Comparison of ENCODE assay signal across 18 cellular contexts in the genomic region with DNA sequence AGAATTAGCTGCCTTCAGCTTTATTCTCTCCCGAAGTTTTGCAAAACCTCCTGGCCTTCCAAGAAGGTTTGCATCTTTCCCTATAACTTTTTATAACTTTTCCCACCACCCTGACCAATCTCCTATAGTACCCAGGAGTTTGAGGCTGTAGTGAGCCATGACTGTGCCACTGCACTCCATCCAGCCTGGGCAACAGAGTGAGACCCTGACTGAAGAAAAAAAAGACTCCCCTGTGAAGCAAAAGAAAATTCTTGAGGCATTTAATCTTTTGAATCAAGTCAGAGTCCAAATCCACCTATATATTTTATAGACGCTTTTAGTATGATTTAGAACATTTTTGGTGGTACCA. TPM values are rescaled to one million over a fixed set of nuclear protein-coding genes. Genes with fewer than 3 reads are reported as not detected.
DNase-seq lines count a peak whose midpoint lies in the region; ATAC-seq, FAIRE-seq and TF ChIP-seq lines count a peak whose summit lies in the region.
"Had no signal": no experiment of that assay in that cellular context is flagged by ENCODE, and none has a peak within 500 bp of the region (broad histone marks: within the 10 kb centered on the region; RNA-seq: fewer than 3 reads in every experiment).

No MANE protein-coding gene starts in this region.

- 0 out of 2 replicates have a peak, but pooled peaks cover 8% of the 10 kb centered on the region for H3K79me2 ChIP-seq in PC-9 (ENCODE audit: low read depth)

- H3K9me3 ChIP-seq in A549 (no peaks in the 10 kb centered on the region), PC-9 (ENCODE audit: insufficient read depth, low read depth) (0 out of 2 replicates have a peak, but pooled peaks cover 3% of the 10 kb centered on the region)

- TF ChIP-seq CTCF in A549 (IDR thresholded peaks at IDR 0.05), result no peak
- no peak for TF ChIP-seq CTCF in PC-9 (conservative IDR thresholded peaks at IDR 0.05)
- no peak for TF ChIP-seq CTCF in nephron progenitor cell (IDR thresholded peaks at IDR 0.05)

- H3K9me3 Mint-ChIP-seq in nephron progenitor cell, result peaks cover 22% of the 10 kb centered on the region
- peaks cover 8% of the 10 kb centered on the region for H3K9me3 Mint-ChIP-seq in activated CD4-positive, alpha-beta T cell treated with anti-CD3 and anti-CD28 coated beads, Interleukin-2, amount 10 ng/mL, durations not matched to agents 7 days and 5 days

- ATAC-seq in A549, result no peak; a peak in 1 of 6 replicates
- ATAC-seq in left colon, result peak; percentile 3
- no peak for ATAC-seq in GM18909 (IDR thresholded peaks at IDR 0.05; ENCODE audit: poor library complexity, unreplicated experiment)
- ATAC-seq: CD8-positive, alpha-beta T cell had no signal

- BruUV-seq in PC-9 (replicated peaks; lab: Mats Ljungman, UMichigan), result no TSS peak

- no peaks in the 10 kb centered on the region for H3K27me3 ChIP-seq in PC-9 (ENCODE audit: insufficient read depth, low read depth)
- H3K27me3 ChIP-seq: BLaER1 had no signal

- peaks cover 18% of the 10 kb centered on the region for H3K36me3 Mint-ChIP-seq in nephron progenitor cell (ENCODE audit: low read depth)
- peaks cover 10% of the 10 kb centered on the region for H3K36me3 Mint-ChIP-seq in activated CD4-positive, alpha-beta T cell treated with anti-CD3 and anti-CD28 coated beads, Interleukin-2, amount 10 ng/mL, durations not matched to agents 7 days and 5 days (ENCODE audit: low read depth)

- H3K4me2 ChIP-seq in A549 (0 out of 3 replicates have a peak overlapping the region, but pooled peaks have one; percentile 8), PC-9 (peak overlapping the region; percentile 73)
- H3K4me2 ChIP-seq: BLaER1 had no signal

- FAIRE-seq in A549 (lab: Jason Lieb, UNC), result no peak
- FAIRE-seq: A204.1 had no signal

- H2AFZ ChIP-seq in PC-9, result no peak overlapping the region

- H4K20me1 ChIP-seq in PC-9 (ENCODE audit: insufficient read depth), result no peaks in the 10 kb centered on the region

- H3K36me3 ChIP-seq in PC-9 (ENCODE audit: low read depth), result no peaks in the 10 kb centered on the region

- TF ChIP-seq POLR2A in A549 (IDR thresholded peaks at IDR 0.05; ENCODE audit: low read length), result no peak

- no peaks in the 10 kb centered on the region for H3F3A ChIP-seq in PC-9 (ENCODE audit: insufficient read depth, low read depth)

- TF ChIP-seq EP300 in A549 (IDR thresholded peaks at IDR 0.05), result no peak

- DNase-seq in A549 (ENCODE audit: low read depth in 1 of 2, low spot score in 1 of 2) (no peak), PC-9 (no peak), left colon (no peak), nephron progenitor cell (no peak), AG08395 (ENCODE audit: low spot score) (no peak), iPS-NIHi7 (ENCODE audit: extremely low spot score) (no peak)
- DNase-seq in activated CD4-positive, alpha-beta T cell treated with anti-CD3 and anti-CD28 coated beads, Interleukin-2, amount 10 ng/mL, durations not matched to agents 7 days and 5 days, result no peak
- DNase-seq: CD8-positive, alpha-beta T cell; DMS53; NCI-H187; NCI-H2107; NCI-H2227 treated with DMSO at 0.1 percent for 48 hours; NCI-H524 treated with DMSO at 0.1 percent for 48 hours; RPMI8226; SHP77 treated with DMSO at 0.1 percent for 48 hours had no signal

- H3K27ac ChIP-seq in A549 (no peak overlapping the region), PC-9 (peak overlapping the region; percentile 56; the same call in 1 of the 2 replicates)
- H3K27ac ChIP-seq: BLaER1 had no signal

- no peaks in the 10 kb centered on the region for H3K27me3 Mint-ChIP-seq in nephron progenitor cell (ENCODE audit: low read depth, poor library complexity)
- H3K27me3 Mint-ChIP-seq in activated CD4-positive, alpha-beta T cell treated with anti-CD3 and anti-CD28 coated beads, Interleukin-2, amount 10 ng/mL, durations not matched to agents 7 days and 5 days, result no peaks in the 10 kb centered on the region

- CTCF ChIA-PET in A549 (lab: Yijun Ruan, JAX) (no interaction called here), PC-9 (lab: Charles Lee) (no interaction called here)
- CTCF ChIA-PET in activated CD4-positive, alpha-beta T cell treated with anti-CD3 and anti-CD28 coated beads, Interleukin-2, amount 10 ng/mL, durations not matched to agents 7 days and 5 days (lab: Charles Lee), result no interaction called here

- TF ChIP-seq RAD21 in A549 (conservative IDR thresholded peaks at IDR 0.05 in 1 of 2, IDR thresholded peaks at IDR 0.05 in 1 of 2), result no peak

- H3K4me1 ChIP-seq in A549 (peaks cover 6% of the 10 kb centered on the region; the same call in 1 of the 3 replicates), PC-9 (replicated peaks; ENCODE audit: insufficient read depth) (peaks cover 20% of the 10 kb centered on the region)

- no peak overlapping the region for H3K4me3 Mint-ChIP-seq in nephron progenitor cell
- H3K4me3 Mint-ChIP-seq in activated CD4-positive, alpha-beta T cell treated with anti-CD3 and anti-CD28 coated beads, Interleukin-2, amount 10 ng/mL, durations not matched to agents 7 days and 5 days, result no peak overlapping the region
- H3K4me3 Mint-ChIP-seq: CD8-positive, alpha-beta T cell had no signal

- peak overlapping the region; percentile 66 for H3K27ac Mint-ChIP-seq in nephron progenitor cell
- H3K27ac Mint-ChIP-seq in activated CD4-positive, alpha-beta T cell treated with anti-CD3 and anti-CD28 coated beads, Interleukin-2, amount 10 ng/mL, durations not matched to agents 7 days and 5 days, result no peak overlapping the region
- H3K27ac Mint-ChIP-seq: CD8-positive, alpha-beta T cell had no signal

- peaks cover 27% of the 10 kb centered on the region for H3K4me1 Mint-ChIP-seq in nephron progenitor cell
- H3K4me1 Mint-ChIP-seq in activated CD4-positive, alpha-beta T cell treated with anti-CD3 and anti-CD28 coated beads, Interleukin-2, amount 10 ng/mL, durations not matched to agents 7 days and 5 days, result peaks cover 11% of the 10 kb centered on the region

- whole genome bisulfite sequencing in A549 (ENCODE audit: missing lambda C conversion rate), result 46% methylated on average over 2 of the region's 2 CpGs

- no peaks in the 10 kb centered on the region for H3K9me2 ChIP-seq in PC-9 (ENCODE audit: insufficient read depth)

- POLR2A ChIA-PET in A549 (lab: Yijun Ruan, JAX), result no interaction called here
- POLR2A ChIA-PET in PC-9 (lab: Charles Lee; ENCODE audit: unreplicated experiment), result interaction anchor here (0.6 kb wide), 1 partner anchor 16 kb away, joined by 3 read pairs; no protein-coding TSS in a partner anchor
- POLR2A ChIA-PET in activated CD4-positive, alpha-beta T cell treated with anti-CD3 and anti-CD28 coated beads, Interleukin-2, amount 10 ng/mL, durations not matched to agents 7 days and 5 days (lab: Charles Lee), result no interaction called here

- no peak overlapping the region for H3K4me3 ChIP-seq in A549
- H3K4me3 ChIP-seq in PC-9, result peak overlapping the region; percentile 35; the same call in 1 of the 2 replicates
- H3K4me3 ChIP-seq: BLaER1 had no signal

- intact Hi-C loops in PC-9 (cut with micrococcal nuclease; ENCODE audit: unreplicated experiment) (no loop called here), left colon (cut with DNase I, micrococcal nuclease) (no loop called here)

TF ChIP-seq in A549, 52 proteins besides CTCF, POLR2A, EP300 and RAD21:
- no peak for TF ChIP-seq TP53 (CRISPR knock-in tag; IDR thresholded peaks at IDR 0.05)
- TF ChIP-seq, protein P1, sequence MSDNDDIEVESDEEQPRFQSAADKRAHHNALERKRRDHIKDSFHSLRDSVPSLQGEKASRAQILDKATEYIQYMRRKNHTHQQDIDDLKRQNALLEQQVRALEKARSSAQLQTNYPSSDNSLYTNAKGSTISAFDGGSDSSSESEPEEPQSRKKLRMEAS (IDR thresholded peaks at IDR 0.05), result no peak
- TF ChIP-seq FOXS1 (CRISPR knock-in tag; IDR thresholded peaks at IDR 0.05), result no peak
- TF ChIP-seq, protein P2, sequence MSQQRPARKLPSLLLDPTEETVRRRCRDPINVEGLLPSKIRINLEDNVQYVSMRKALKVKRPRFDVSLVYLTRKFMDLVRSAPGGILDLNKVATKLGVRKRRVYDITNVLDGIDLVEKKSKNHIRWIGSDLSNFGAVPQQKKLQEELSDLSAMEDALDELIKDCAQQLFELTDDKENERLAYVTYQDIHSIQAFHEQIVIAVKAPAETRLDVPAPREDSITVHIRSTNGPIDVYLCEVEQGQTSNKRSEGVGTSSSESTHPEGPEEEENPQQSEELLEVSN (IDR thresholded peaks at IDR 0.05; ENCODE audit: borderline replicate concordance, low read depth), result no peak
- TF ChIP-seq BHLHE40 (IDR thresholded peaks at IDR 0.05; ENCODE audit: low read depth, low read length), result no peak
- no peak for TF ChIP-seq MYC (IDR thresholded peaks at IDR 0.05; ENCODE audit: borderline replicate concordance, low read length)
- TF ChIP-seq, protein P3, sequence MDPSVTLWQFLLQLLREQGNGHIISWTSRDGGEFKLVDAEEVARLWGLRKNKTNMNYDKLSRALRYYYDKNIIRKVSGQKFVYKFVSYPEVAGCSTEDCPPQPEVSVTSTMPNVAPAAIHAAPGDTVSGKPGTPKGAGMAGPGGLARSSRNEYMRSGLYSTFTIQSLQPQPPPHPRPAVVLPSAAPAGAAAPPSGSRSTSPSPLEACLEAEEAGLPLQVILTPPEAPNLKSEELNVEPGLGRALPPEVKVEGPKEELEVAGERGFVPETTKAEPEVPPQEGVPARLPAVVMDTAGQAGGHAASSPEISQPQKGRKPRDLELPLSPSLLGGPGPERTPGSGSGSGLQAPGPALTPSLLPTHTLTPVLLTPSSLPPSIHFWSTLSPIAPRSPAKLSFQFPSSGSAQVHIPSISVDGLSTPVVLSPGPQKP (IDR thresholded peaks at IDR 0.05; ENCODE audit: low read depth, low read length), result no peak

RNA-seq across cellular contexts. Expression of a gene that starts 26.7 kb away (rescaled TPM):
- polyA plus RNA-seq in A549 (2011; rRNA removed), result 13.0 and 19.0 TPM in 2 replicates
- polyA plus RNA-seq in A549 (2012; cell fraction: cytosol; rRNA removed), result 2.4 and 3.0 TPM in 2 replicates
- 1.8 and 2.9 TPM in 2 replicates for polyA plus RNA-seq in A549 (2012; cell fraction: nucleus; rRNA removed)
- polyA plus RNA-seq in A549 (2017; fragmentation: RNase III; extraction: RNeasy Plus Mini Kit Qiagen cat#74134 plus additional on column Dnase treatment), result 8.5 to 10.1 TPM (median 8.5 TPM) in 3 replicates
- 37.9 and 42.9 TPM in 2 replicates for polyA minus RNA-seq in A549 (2011; rRNA and poly(A)+ RNA removed)
- total RNA-seq in PC-9 (2021), result 18.0 and 20.1 TPM in 2 replicates
- total RNA-seq in left colon, result 10 to 100 TPM; 10.6 to 24.2 TPM
- 10 to 100 TPM in 1 of 2 experiments, 1 to 10 TPM in 1; 9.0 to 12.0 TPM for total RNA-seq in activated CD4-positive, alpha-beta T cell treated with anti-CD3 and anti-CD28 coated beads, Interleukin-2, amount 10 ng/mL, durations not matched to agents 7 days and 5 days

RNA-seq across cellular contexts. Expression of a gene that starts 32.3 kb away (rescaled TPM):
- 41.8 and 48.2 TPM in 2 replicates for polyA plus RNA-seq in A549 (2011; rRNA removed)
- polyA plus RNA-seq in A549 (2012; cell fraction: cytosol; rRNA removed), result 4.6 and 4.8 TPM in 2 replicates
- 1.2 and 2.1 TPM in 2 replicates for polyA plus RNA-seq in A549 (2012; cell fraction: nucleus; rRNA removed)
- 15.7 to 16.3 TPM (median 15.8 TPM) in 3 replicates for polyA plus RNA-seq in A549 (2017; fragmentation: RNase III; extraction: RNeasy Plus Mini Kit Qiagen cat#74134 plus additional on column Dnase treatment)
- 13.0 and 14.5 TPM in 2 replicates for polyA minus RNA-seq in A549 (2011; rRNA and poly(A)+ RNA removed)
- 33.4 and 48.2 TPM in 2 replicates for total RNA-seq in PC-9 (2021)
- total RNA-seq in left colon, result 10 to 100 TPM; 13.9 to 14.0 TPM
- total RNA-seq in activated CD4-positive, alpha-beta T cell treated with anti-CD3 and anti-CD28 coated beads, Interleukin-2, amount 10 ng/mL, durations not matched to agents 7 days and 5 days, result 10 to 100 TPM; 32.4 to 44.3 TPM
